Comparison of ENCODE assay signal across 26 cellular contexts in the genomic region with DNA sequence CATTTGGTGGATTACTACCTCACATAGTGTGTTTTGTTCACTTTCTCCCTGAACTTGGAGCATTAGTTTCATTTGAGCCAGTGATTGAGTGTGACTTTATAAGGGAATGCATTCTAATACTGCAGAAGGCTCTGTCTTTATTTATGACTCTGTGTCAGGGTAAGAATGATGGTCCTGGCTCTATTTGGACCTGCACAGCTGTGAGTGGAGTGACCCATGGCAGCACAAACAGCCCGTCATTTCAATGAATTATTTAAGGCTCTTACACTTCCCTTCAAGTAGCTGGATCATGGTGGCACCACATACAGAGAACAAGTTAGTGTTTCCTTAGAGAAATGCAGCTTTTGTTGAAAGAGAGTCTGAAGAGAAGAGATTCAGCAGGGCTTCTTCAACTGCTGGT. TPM values are rescaled to one million over a fixed set of nuclear protein-coding genes. Genes with fewer than 3 reads are reported as not detected.
"Had no signal": no experiment of that assay in that cellular context is flagged by ENCODE, and none has a peak within 500 bp of the region (broad histone marks: within the 10 kb centered on the region; RNA-seq: fewer than 3 reads in every experiment).

No MANE protein-coding gene starts in this region.

- H3K36me3 ChIP-seq: heart right ventricle, neutrophil, pancreas, stomach, suprapubic skin, tibial nerve, WERI-Rb-1 had no signal

- H3K36me3 Mint-ChIP-seq: activated naive CD4-positive, alpha-beta T cell treated with anti-CD3 and anti-CD28 coated beads, Interleukin-2, amount 10 ng/mL, durations not matched to agents 7 days and 5 days; naive thymus-derived CD4-positive, alpha-beta T cell; stimulated activated memory B cell treated with anti-CD40 and anti-IgM and Interleukin-4, amounts not matched to agents 10 μg/mL and 1 μg/mL and 100 μg/mL, for 72 hours had no signal

- ATAC-seq: heart right ventricle; left cardiac atrium; mucosa of descending colon; naive thymus-derived CD4-positive, alpha-beta T cell; pancreas; sciatic nerve; stimulated activated memory B cell treated with anti-CD40 and anti-IgM and Interleukin-4, amounts not matched to agents 10 μg/mL and 1 μg/mL and 100 μg/mL, for 72 hours had no signal

- H3K4me3 Mint-ChIP-seq: activated naive CD4-positive, alpha-beta T cell treated with anti-CD3 and anti-CD28 coated beads, Interleukin-2, amount 10 ng/mL, durations not matched to agents 7 days and 5 days; endodermal cell; naive thymus-derived CD4-positive, alpha-beta T cell; stimulated activated memory B cell treated with anti-CD40 and anti-IgM and Interleukin-4, amounts not matched to agents 10 μg/mL and 1 μg/mL and 100 μg/mL, for 72 hours had no signal

- H3K9me3 ChIP-seq: heart right ventricle, mucosa of descending colon, neutrophil, pancreas, stomach, suprapubic skin, tibial nerve had no signal

- H3K27ac Mint-ChIP-seq: activated naive CD4-positive, alpha-beta T cell treated with anti-CD3 and anti-CD28 coated beads, Interleukin-2, amount 10 ng/mL, durations not matched to agents 7 days and 5 days; endodermal cell; naive thymus-derived CD4-positive, alpha-beta T cell; stimulated activated memory B cell treated with anti-CD40 and anti-IgM and Interleukin-4, amounts not matched to agents 10 μg/mL and 1 μg/mL and 100 μg/mL, for 72 hours had no signal

- H3K4me2 ChIP-seq: smooth muscle cell had no signal

- H3K9me3 Mint-ChIP-seq: activated naive CD4-positive, alpha-beta T cell treated with anti-CD3 and anti-CD28 coated beads, Interleukin-2, amount 10 ng/mL, durations not matched to agents 7 days and 5 days; endodermal cell; stimulated activated memory B cell treated with anti-CD40 and anti-IgM and Interleukin-4, amounts not matched to agents 10 μg/mL and 1 μg/mL and 100 μg/mL, for 72 hours had no signal

- H3K4me1 Mint-ChIP-seq: activated naive CD4-positive, alpha-beta T cell treated with anti-CD3 and anti-CD28 coated beads, Interleukin-2, amount 10 ng/mL, durations not matched to agents 7 days and 5 days; stimulated activated memory B cell treated with anti-CD40 and anti-IgM and Interleukin-4, amounts not matched to agents 10 μg/mL and 1 μg/mL and 100 μg/mL, for 72 hours had no signal

- H3K27ac ChIP-seq: coronary artery, heart right ventricle, neutrophil, pancreas, stomach, suprapubic skin, tibial nerve, WERI-Rb-1 had no signal

- DNase-seq: activated CD4-positive, alpha-beta T cell treated with anti-CD3 and anti-CD28 coated beads for 1 hour; activated CD4-positive, alpha-beta T cell treated with anti-CD3 and anti-CD28 coated beads, Interleukin-2, amount 50 U/mL, for 4 hours; activated naive CD4-positive, alpha-beta T cell treated with anti-CD3 and anti-CD28 coated beads, Interleukin-2, amount 10 ng/mL, durations not matched to agents 7 days and 5 days; activated T-cell treated with anti-CD3 and anti-CD28 coated beads, Interleukin-2, amount 50 U/mL, for 48 hours; amygdala; cerebellar nuclear complex; endodermal cell; heart right ventricle; islet precursor cell; left cardiac atrium; mesendoderm; mucosa of descending colon; naive thymus-derived CD4-positive, alpha-beta T cell; pancreas; stimulated activated CD4-positive, alpha-beta T cell treated with anti-CD3 and anti-CD28 coated beads, Interleukin-15, amount 100 ng/mL, for 24 hours; stomach; T-helper 1 cell; WERI-Rb-1 had no signal

- H3K4me3 ChIP-seq: coronary artery, heart right ventricle, mucosa of descending colon, pancreas, smooth muscle cell, stomach, suprapubic skin, tibial nerve had no signal

- H3K27me3 Mint-ChIP-seq: activated naive CD4-positive, alpha-beta T cell treated with anti-CD3 and anti-CD28 coated beads, Interleukin-2, amount 10 ng/mL, durations not matched to agents 7 days and 5 days had no signal

- H3K27me3 ChIP-seq: heart right ventricle, pancreas, stomach, suprapubic skin, tibial nerve had no signal

- H3K4me1 ChIP-seq: heart right ventricle, pancreas, stomach, suprapubic skin, tibial nerve had no signal

RNA-seq across cellular contexts. Expression of gene TMEM108, which starts 16.4 kb away (rescaled TPM):
- total RNA-seq: activated CD8-positive, alpha-beta memory T cell treated with anti-CD3 and anti-CD28 coated beads for 36 hours; naive thymus-derived CD4-positive, alpha-beta T cell had no signal
- polyA plus RNA-seq: naive thymus-derived CD4-positive, alpha-beta T cell had no signal
